1 cellular context compared by ENCODE assay signal in the genomic region with DNA sequence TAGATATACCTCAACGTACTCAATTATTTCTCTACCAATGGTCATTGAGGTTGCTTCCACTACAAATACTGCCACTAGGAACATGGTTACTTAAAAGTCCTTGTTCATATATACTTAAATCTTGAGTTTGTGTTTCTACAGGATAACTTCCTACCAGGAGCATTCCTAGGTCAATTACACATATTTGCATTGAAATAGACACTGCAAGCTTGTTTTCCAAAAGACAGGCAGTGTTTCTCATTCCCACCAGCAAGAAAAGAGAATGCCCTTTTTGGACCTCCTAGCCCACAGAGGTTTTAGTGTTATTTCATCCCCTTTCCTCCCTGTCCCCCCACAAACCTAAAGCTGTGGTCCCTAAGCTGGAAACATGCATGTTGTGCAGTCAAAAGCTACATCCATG.
TF ChIP-seq lines count a peak whose summit lies in the region.

No MANE protein-coding gene starts in this region.

TF ChIP-seq in WTC11, 78 proteins besides CTCF, POLR2A, EP300 and RAD21 (continued from another document):
- TF ChIP-seq, protein P1, sequence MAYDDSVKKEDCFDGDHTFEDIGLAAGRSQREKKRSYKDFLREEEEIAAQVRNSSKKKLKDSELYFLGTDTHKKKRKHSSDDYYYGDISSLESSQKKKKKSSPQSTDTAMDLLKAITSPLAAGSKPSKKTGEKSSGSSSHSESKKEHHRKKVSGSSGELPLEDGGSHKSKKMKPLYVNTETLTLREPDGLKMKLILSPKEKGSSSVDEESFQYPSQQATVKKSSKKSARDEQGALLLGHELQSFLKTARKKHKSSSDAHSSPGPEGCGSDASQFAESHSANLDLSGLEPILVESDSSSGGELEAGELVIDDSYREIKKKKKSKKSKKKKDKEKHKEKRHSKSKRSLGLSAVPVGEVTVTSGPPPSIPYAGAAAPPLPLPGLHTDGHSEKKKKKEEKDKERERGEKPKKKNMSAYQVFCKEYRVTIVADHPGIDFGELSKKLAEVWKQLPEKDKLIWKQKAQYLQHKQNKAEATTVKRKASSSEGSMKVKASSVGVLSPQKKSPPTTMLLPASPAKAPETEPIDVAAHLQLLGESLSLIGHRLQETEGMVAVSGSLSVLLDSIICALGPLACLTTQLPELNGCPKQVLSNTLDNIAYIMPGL (CRISPR knock-in tag; IDR thresholded peaks at IDR 0.05) = no peak
- TF ChIP-seq, protein P2, sequence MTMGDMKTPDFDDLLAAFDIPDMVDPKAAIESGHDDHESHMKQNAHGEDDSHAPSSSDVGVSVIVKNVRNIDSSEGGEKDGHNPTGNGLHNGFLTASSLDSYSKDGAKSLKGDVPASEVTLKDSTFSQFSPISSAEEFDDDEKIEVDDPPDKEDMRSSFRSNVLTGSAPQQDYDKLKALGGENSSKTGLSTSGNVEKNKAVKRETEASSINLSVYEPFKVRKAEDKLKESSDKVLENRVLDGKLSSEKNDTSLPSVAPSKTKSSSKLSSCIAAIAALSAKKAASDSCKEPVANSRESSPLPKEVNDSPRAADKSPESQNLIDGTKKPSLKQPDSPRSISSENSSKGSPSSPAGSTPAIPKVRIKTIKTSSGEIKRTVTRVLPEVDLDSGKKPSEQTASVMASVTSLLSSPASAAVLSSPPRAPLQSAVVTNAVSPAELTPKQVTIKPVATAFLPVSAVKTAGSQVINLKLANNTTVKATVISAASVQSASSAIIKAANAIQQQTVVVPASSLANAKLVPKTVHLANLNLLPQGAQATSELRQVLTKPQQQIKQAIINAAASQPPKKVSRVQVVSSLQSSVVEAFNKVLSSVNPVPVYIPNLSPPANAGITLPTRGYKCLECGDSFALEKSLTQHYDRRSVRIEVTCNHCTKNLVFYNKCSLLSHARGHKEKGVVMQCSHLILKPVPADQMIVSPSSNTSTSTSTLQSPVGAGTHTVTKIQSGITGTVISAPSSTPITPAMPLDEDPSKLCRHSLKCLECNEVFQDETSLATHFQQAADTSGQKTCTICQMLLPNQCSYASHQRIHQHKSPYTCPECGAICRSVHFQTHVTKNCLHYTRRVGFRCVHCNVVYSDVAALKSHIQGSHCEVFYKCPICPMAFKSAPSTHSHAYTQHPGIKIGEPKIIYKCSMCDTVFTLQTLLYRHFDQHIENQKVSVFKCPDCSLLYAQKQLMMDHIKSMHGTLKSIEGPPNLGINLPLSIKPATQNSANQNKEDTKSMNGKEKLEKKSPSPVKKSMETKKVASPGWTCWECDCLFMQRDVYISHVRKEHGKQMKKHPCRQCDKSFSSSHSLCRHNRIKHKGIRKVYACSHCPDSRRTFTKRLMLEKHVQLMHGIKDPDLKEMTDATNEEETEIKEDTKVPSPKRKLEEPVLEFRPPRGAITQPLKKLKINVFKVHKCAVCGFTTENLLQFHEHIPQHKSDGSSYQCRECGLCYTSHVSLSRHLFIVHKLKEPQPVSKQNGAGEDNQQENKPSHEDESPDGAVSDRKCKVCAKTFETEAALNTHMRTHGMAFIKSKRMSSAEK (CRISPR knock-in tag; IDR thresholded peaks at IDR 0.05; ENCODE audit: borderline replicate concordance) = no peak
- TF ChIP-seq, protein P3, sequence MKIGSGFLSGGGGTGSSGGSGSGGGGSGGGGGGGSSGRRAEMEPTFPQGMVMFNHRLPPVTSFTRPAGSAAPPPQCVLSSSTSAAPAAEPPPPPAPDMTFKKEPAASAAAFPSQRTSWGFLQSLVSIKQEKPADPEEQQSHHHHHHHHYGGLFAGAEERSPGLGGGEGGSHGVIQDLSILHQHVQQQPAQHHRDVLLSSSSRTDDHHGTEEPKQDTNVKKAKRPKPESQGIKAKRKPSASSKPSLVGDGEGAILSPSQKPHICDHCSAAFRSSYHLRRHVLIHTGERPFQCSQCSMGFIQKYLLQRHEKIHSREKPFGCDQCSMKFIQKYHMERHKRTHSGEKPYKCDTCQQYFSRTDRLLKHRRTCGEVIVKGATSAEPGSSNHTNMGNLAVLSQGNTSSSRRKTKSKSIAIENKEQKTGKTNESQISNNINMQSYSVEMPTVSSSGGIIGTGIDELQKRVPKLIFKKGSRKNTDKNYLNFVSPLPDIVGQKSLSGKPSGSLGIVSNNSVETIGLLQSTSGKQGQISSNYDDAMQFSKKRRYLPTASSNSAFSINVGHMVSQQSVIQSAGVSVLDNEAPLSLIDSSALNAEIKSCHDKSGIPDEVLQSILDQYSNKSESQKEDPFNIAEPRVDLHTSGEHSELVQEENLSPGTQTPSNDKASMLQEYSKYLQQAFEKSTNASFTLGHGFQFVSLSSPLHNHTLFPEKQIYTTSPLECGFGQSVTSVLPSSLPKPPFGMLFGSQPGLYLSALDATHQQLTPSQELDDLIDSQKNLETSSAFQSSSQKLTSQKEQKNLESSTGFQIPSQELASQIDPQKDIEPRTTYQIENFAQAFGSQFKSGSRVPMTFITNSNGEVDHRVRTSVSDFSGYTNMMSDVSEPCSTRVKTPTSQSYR (CRISPR knock-in tag; IDR thresholded peaks at IDR 0.05) = no peak
TF ChIP-seq in WTC11: peak in this region for 0.
